ENCODE assay signal across 23 cellular contexts in genomic region chr10:28020080-28020860, GRCh38. TPM values are rescaled to one million over a fixed set of nuclear protein-coding genes. Genes with fewer than 3 reads are reported as not detected.
A peak's percentile ranks its signal among the peaks of the same experiment; 100 is the strongest.
DNase-seq lines count a peak whose midpoint lies in the region; TF ChIP-seq lines count a peak whose summit lies in the region.
"Had no signal": no experiment of that assay in that cellular context is flagged by ENCODE, and none has a peak within 500 bp of the region (broad histone marks: within the 10 kb centered on the region; RNA-seq: fewer than 3 reads in every experiment).

No MANE protein-coding gene starts in this region.

- peak overlapping the region; percentile 15 for H3K27ac ChIP-seq in hepatocyte
- no peak overlapping the region for H3K27ac ChIP-seq in breast epithelium
- H3K27ac ChIP-seq: A549, SJSA1 had no signal

- H3K4me2 ChIP-seq in hepatocyte: no peak overlapping the region
- H3K4me2 ChIP-seq: A549 had no signal

- no peaks in the 10 kb centered on the region for H3K9me2 ChIP-seq in hepatocyte (replicated peaks; ENCODE audit: insufficient read depth)

- WGBS in hepatocyte (ENCODE audit: low lambda C conversion rate, missing lambda C conversion rate): 75% methylated on average over 12 of the region's 12 CpGs

- H3K9me3 ChIP-seq in adipocyte (ENCODE audit: control insufficient read depth, low read length): peaks cover 6% of the 10 kb centered on the region
- H3K9me3 ChIP-seq in hepatocyte (ENCODE audit: low read depth): no peaks in the 10 kb centered on the region
- H3K9me3 ChIP-seq in breast epithelium: peaks cover 0 to 3% of the 10 kb centered on the region in 2 donors
- H3K9me3 ChIP-seq: A549, BE2C, SJSA1 had no signal

- DNase-seq in EH (ENCODE audit: low read depth): peak; percentile 38
- DNase-seq in adipocyte (ENCODE audit: low read depth): peak; percentile 75
- DNase-seq in hepatocyte (ENCODE audit: low spot score): no peak
- DNase-seq in GDM1 (lab: John Stamatoyannopoulos, UW): no peak
- DNase-seq in breast epithelium (ENCODE audit: low spot score in 2 of 2): no peak
- DNase-seq in NCI-H510A (lab: John Stamatoyannopoulos, UW): no peak
- DNase-seq in HuH-7 (ENCODE audit: low spot score): no peak
- DNase-seq: BE2C, Calu3, DND-41, GOT3, Kasumi-1, NCI-H1105, NCI-H1436 treated with DMSO at 0.1 percent for 48 hours, NCI-H2029, NCI-H446 treated with DMSO at 0.1 percent for 48 hours, NCI-H526 treated with DMSO at 0.1 percent for 48 hours, Right ventricle myocardium superior, RPMI8226 had no signal

- H3K9ac ChIP-seq in adipocyte (ENCODE audit: low read length): no peak overlapping the region

- H2AFZ ChIP-seq in hepatocyte: no peak overlapping the region

- H3K27me3 ChIP-seq in adipocyte (replicated peaks; ENCODE audit: control insufficient read depth, insufficient read depth, low read length) (no peaks in the 10 kb centered on the region), hepatocyte (no peaks in the 10 kb centered on the region), breast epithelium (no peaks in the 10 kb centered on the region)
- H3K27me3 ChIP-seq: BE2C, SJSA1 had no signal

- no peak for TF ChIP-seq POLR2A in breast epithelium (IDR thresholded peaks at IDR 0.05)

- H3K4me1 ChIP-seq in adipocyte (ENCODE audit: control insufficient read depth, insufficient read depth, low read length): no peaks in the 10 kb centered on the region
- H3K4me1 ChIP-seq in hepatocyte (ENCODE audit: insufficient read depth): no peaks in the 10 kb centered on the region
- no peaks in the 10 kb centered on the region for H3K4me1 ChIP-seq in breast epithelium
- H3K4me1 ChIP-seq: A549, BE2C, SJSA1 had no signal

- H3K36me3 ChIP-seq in adipocyte (ENCODE audit: control insufficient read depth, insufficient read depth, low read length, severe bottlenecking) (no peaks in the 10 kb centered on the region), hepatocyte (replicated peaks; ENCODE audit: insufficient read depth, low read depth) (no peaks in the 10 kb centered on the region), breast epithelium (no peaks in the 10 kb centered on the region)
- H3K36me3 ChIP-seq: BE2C, SJSA1 had no signal

- H3K4me3 ChIP-seq in adipocyte (ENCODE audit: low read length): no peak overlapping the region
- H3K4me3 ChIP-seq in hepatocyte: no peak overlapping the region
- H3K4me3 ChIP-seq in breast epithelium: no peak overlapping the region
- H3K4me3 ChIP-seq: A549, K562, SJSA1 had no signal

- no peaks in the 10 kb centered on the region for H4K20me1 ChIP-seq in hepatocyte (ENCODE audit: insufficient read depth, poor library complexity, severe bottlenecking)

- intact Hi-C loops in breast epithelium (cut with DNase I; ENCODE audit: low total_unique reads): no loop called here

- no peaks in the 10 kb centered on the region for H3K79me2 ChIP-seq in hepatocyte

- TF ChIP-seq CTCF in hepatocyte (IDR thresholded peaks at IDR 0.05; ENCODE audit: poor library complexity) (no peak), breast epithelium (IDR thresholded peaks at IDR 0.05) (no peak)

RNA-seq across cellular contexts. Expression of gene ODAD2, which starts 21.4 kb away (rescaled TPM):
- 0.40 and 0.52 TPM in 2 replicates for total RNA-seq in hepatocyte
- polyA plus RNA-seq in hepatocyte: 0.76 and 0.86 TPM in 2 replicates
- under 1 TPM in 2 of 3 donors, not detected in 1; 0.29 to 0.33 TPM for total RNA-seq in breast epithelium
- total RNA-seq: HT-29, K562, Right ventricle myocardium superior had no signal
- polyA plus RNA-seq: A549, K562 had no signal

Comparison
In these comparisons a context has a peak if more than half of its experiments do, and no peak if none do; other contexts are left out.
1. DNase-seq: peak in EH (single experiment) and adipocyte (single experiment); none in hepatocyte (single experiment), GDM1 (single experiment), breast epithelium (0 of 2), NCI-H510A (single experiment) and HuH-7 (single experiment).